ENCODE assay signal across 10 cellular contexts in the genomic region with DNA sequence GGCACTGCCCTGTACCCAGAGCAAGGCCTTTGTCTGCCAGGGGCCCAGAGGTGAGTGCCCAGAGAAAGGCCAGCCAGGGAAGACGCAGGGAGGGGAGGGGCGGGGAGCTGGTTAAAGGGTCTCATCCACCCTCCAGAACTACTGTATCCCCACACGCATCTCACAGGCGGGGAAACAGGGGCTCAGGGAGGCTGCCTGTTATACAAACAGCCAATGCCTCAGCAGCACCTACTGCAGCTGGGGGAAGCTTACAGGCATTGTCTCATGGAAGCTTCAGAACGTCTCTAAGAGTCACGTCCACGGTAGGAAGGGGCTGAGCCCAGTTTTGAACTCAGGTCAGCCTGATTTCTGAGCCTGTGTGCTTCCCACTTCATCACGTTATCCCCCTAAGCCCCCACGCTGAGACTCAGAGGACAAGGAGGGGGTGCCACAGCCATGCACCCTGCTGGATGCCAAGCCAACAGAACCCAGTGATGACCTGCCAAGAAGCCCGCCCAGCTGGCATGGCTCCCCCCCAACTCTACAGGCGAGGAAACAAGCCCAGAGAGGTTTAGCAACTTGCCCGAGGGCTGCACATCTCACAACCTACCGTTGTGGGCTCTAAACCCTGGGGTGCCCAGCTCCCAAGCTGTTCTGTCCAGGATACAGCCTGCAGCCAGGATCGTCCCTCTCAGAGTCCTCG. TPM values are rescaled to one million over a fixed set of nuclear protein-coding genes. Genes with fewer than 3 reads are reported as not detected.
DNase-seq lines count a peak whose midpoint lies in the region; ATAC-seq and TF ChIP-seq lines count a peak whose summit lies in the region.
"Had no signal": no experiment of that assay in that cellular context is flagged by ENCODE, and none has a peak within 500 bp of the region (broad histone marks: within the 10 kb centered on the region; RNA-seq: fewer than 3 reads in every experiment).

No MANE protein-coding gene starts in this region.

- peak overlapping the region in 7 of 8 donors; percentile 10 to 99 (median 78) for H3K27ac Mint-ChIP-seq in CD8-positive, alpha-beta memory T cell
- H3K27ac Mint-ChIP-seq: activated CD4-positive, alpha-beta memory T cell treated with anti-CD3 and anti-CD28 coated beads, Interleukin-2, amount 10 ng/mL, durations not matched to agents 7 days and 5 days had no signal

- H3K9me3 Mint-ChIP-seq in CD8-positive, alpha-beta memory T cell = no peaks in the 10 kb centered on the region
- H3K9me3 Mint-ChIP-seq: activated CD4-positive, alpha-beta memory T cell treated with anti-CD3 and anti-CD28 coated beads, Interleukin-2, amount 10 ng/mL, durations not matched to agents 7 days and 5 days had no signal

- intact Hi-C loops in posterior vena cava (cut with DNase I) = loop anchor here in 1 of 2 donors (5.0 kb wide), 1 partner anchor 326 kb away; no protein-coding TSS in a partner anchor

- no peak overlapping the region for H3K4me3 ChIP-seq in CD8-positive, alpha-beta memory T cell (ENCODE audit: low read length)
- peak overlapping the region in 1 of 2 donors; percentile 34 for H3K4me3 ChIP-seq in gastroesophageal sphincter
- no peak overlapping the region for H3K4me3 ChIP-seq in SJCRH30
- H3K4me3 ChIP-seq: uterus had no signal

- ATAC-seq in gastroesophageal sphincter (no peak), GM21515 (IDR thresholded peaks at IDR 0.05; ENCODE audit: unreplicated experiment) (no peak)

- no peaks in the 10 kb centered on the region for H3K36me3 ChIP-seq in CD8-positive, alpha-beta memory T cell (ENCODE audit: insufficient read depth, low read length)
- H3K36me3 ChIP-seq in gastroesophageal sphincter (no peaks in the 10 kb centered on the region), SJCRH30 (no peaks in the 10 kb centered on the region)
- H3K36me3 ChIP-seq: uterus had no signal

- CTCF ChIA-PET in CD8-positive, alpha-beta memory T cell (lab: Charles Lee) = interaction anchor here (1.1 kb wide), 1 partner anchor 11 kb away, joined by 3 read pairs; no protein-coding TSS in a partner anchor
- CTCF ChIA-PET in RWPE1 (lab: Yijun Ruan, JAX) = no interaction called here

- TF ChIP-seq POLR2A in gastroesophageal sphincter (IDR thresholded peaks at IDR 0.05) = no peak

- peak overlapping the region in 1 of 7 donors; percentile 62 for H3K4me3 Mint-ChIP-seq in CD8-positive, alpha-beta memory T cell
- H3K4me3 Mint-ChIP-seq: activated CD4-positive, alpha-beta memory T cell treated with anti-CD3 and anti-CD28 coated beads, Interleukin-2, amount 10 ng/mL, durations not matched to agents 7 days and 5 days had no signal

- H3K27ac ChIP-seq in CD8-positive, alpha-beta memory T cell (ENCODE audit: low read depth, low read length) = no peak overlapping the region
- H3K27ac ChIP-seq in RWPE1 (peak overlapping the region; percentile 29; the same call in 1 of the 2 replicates), gastroesophageal sphincter (peak overlapping the region in 3 of 4 donors; percentile 40 to 70 (median 53)), SJCRH30 (no peak overlapping the region)
- H3K27ac ChIP-seq: uterus had no signal

- no peaks in the 10 kb centered on the region for H3K27me3 Mint-ChIP-seq in CD8-positive, alpha-beta memory T cell
- H3K27me3 Mint-ChIP-seq: activated CD4-positive, alpha-beta memory T cell treated with anti-CD3 and anti-CD28 coated beads, Interleukin-2, amount 10 ng/mL, durations not matched to agents 7 days and 5 days had no signal

- H3K4me1 Mint-ChIP-seq in CD8-positive, alpha-beta memory T cell = peaks cover 24 to 47% (median 28%) of the 10 kb centered on the region in 3 donors

- peaks cover 30% of the 10 kb centered on the region for H3K4me1 ChIP-seq in CD8-positive, alpha-beta memory T cell (ENCODE audit: insufficient read depth, low read length)
- H3K4me1 ChIP-seq in gastroesophageal sphincter (peaks cover 0 to 81% (median 32%) of the 10 kb centered on the region in 3 donors), SJCRH30 (peaks cover 55% of the 10 kb centered on the region)

- no CpG with 5 or more reads among the region's 15 CpGs for WGBS in gastroesophageal sphincter (ENCODE audit: low coverage in 1 of 2), 2 donors

- H3K27me3 ChIP-seq in CD8-positive, alpha-beta memory T cell (ENCODE audit: insufficient read depth, low read length, poor library complexity, severe bottlenecking) = no peaks in the 10 kb centered on the region
- no peaks in the 10 kb centered on the region for H3K27me3 ChIP-seq in gastroesophageal sphincter
- no peaks in the 10 kb centered on the region for H3K27me3 ChIP-seq in SJCRH30
- H3K27me3 ChIP-seq: uterus had no signal

- H3K36me3 Mint-ChIP-seq in CD8-positive, alpha-beta memory T cell = peaks cover 0 to 3% (median 2%) of the 10 kb centered on the region in 3 donors

- POLR2A ChIA-PET in CD8-positive, alpha-beta memory T cell (lab: Charles Lee) = interaction anchor here (0.9 kb wide), 1 partner anchor 9 kb away, joined by 4 read pairs; no protein-coding TSS in a partner anchor
- POLR2A ChIA-PET in RWPE1 (lab: Yijun Ruan, JAX; ENCODE audit: low non-redundant PET) = no interaction called here

- peak in 1 of 5 donors; percentile 36 for DNase-seq in CD8-positive, alpha-beta memory T cell
- no peak for DNase-seq in RWPE1 (ENCODE audit: low spot score)
- peak; percentile 48 for DNase-seq in posterior vena cava (ENCODE audit: low spot score)
- DNase-seq in SW 1271 (lab: John Stamatoyannopoulos, UW) = no peak
- no peak for DNase-seq in activated CD4-positive, alpha-beta T cell treated with anti-CD3 and anti-CD28 coated beads for 4 hours
- no peak for DNase-seq in SJCRH30
- DNase-seq: activated CD4-positive, alpha-beta memory T cell treated with anti-CD3 and anti-CD28 coated beads, Interleukin-2, amount 10 ng/mL, durations not matched to agents 7 days and 5 days had no signal

- no peaks in the 10 kb centered on the region for H3K9me3 ChIP-seq in CD8-positive, alpha-beta memory T cell (ENCODE audit: low read length)
- H3K9me3 ChIP-seq in gastroesophageal sphincter = no peaks in the 10 kb centered on the region
- H3K9me3 ChIP-seq in SJCRH30 (replicated peaks) = no peaks in the 10 kb centered on the region
- H3K9me3 ChIP-seq: uterus had no signal

- no peak for TF ChIP-seq CTCF in RWPE1 (conservative IDR thresholded peaks at IDR 0.05; ENCODE audit: low read depth)
- TF ChIP-seq CTCF in gastroesophageal sphincter (IDR thresholded peaks at IDR 0.05) = no peak

- TF ChIP-seq EP300 in gastroesophageal sphincter (IDR thresholded peaks at IDR 0.05) = no peak

RNA-seq across cellular contexts. Expression of gene IQSEC1, which starts 54.5 kb away (rescaled TPM):
- 10 to 100 TPM; 18.5 to 19.8 TPM for total RNA-seq in CD8-positive, alpha-beta memory T cell
- polyA plus RNA-seq in CD8-positive, alpha-beta memory T cell = 33.7 TPM
- total RNA-seq in gastroesophageal sphincter (100 to 1,000 TPM in 1 of 4 donors, 10 to 100 TPM in 3; 49.5 to 104 (median 61.7) TPM), posterior vena cava (10 to 100 TPM; 53.5 to 60.7 TPM)
- total RNA-seq in SJCRH30 (2014; rRNA removed; shearing (Covaris generic)) = 5.7 and 6.8 TPM in 2 replicates

Comparison
In these comparisons a context has a peak if more than half of its experiments do, and no peak if none do; other contexts are left out.
1. H3K27ac ChIP-seq: peak in RWPE1 (single experiment) and gastroesophageal sphincter (3 of 4); none in CD8-positive, alpha-beta memory T cell (single experiment) and SJCRH30 (single experiment).